12 cellular contexts compared by ENCODE assay signal in the genomic region with DNA sequence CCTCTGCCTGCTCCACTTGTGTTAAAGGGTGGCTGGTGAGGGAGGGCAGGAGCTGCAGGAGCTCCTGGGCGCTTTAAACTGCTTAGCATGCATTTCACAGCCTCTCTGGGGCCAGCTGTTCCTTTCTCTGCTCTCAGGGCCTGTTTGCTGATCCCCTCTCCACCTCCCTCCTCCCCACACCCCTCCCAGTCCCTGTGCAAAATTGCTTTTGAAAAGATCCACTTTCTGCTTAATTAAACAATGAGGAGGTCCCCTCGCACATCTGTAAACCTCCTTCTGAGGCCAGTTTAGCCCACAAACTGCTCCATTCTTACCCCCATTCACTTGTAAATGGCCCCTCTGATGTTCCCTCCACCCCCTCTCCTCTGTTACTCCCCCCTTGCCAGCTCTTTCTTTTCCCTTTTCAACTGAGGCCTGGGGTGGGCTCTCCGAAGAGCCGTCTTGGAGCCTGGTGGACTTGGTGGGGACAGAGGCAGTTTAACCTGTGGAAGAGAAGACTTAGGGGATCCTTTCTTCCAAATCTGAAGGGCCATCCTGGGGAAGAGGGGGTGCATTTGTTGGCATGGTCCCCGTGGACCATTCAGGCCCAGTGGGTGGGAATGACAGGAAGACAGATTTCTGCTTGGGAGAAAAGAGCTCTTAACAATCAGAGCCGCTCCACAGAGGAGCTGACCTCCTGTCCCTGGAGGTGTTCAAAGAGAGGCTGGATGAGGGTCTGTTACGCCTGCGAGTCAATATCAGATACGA. TPM values are rescaled to one million over a fixed set of nuclear protein-coding genes. Genes with fewer than 3 reads are reported as not detected.
DNase-seq lines count a peak whose midpoint lies in the region; ATAC-seq and TF ChIP-seq lines count a peak whose summit lies in the region.
"Had no signal": no experiment of that assay in that cellular context is flagged by ENCODE, and none has a peak within 500 bp of the region (broad histone marks: within the 10 kb centered on the region; RNA-seq: fewer than 3 reads in every experiment).

No MANE protein-coding gene starts in this region.

- H3K27ac ChIP-seq in WERI-Rb-1 (peak overlapping the region; percentile 99), iPS-20b (ENCODE audit: low read length) (no peak overlapping the region), mesenchymal stem cell (ENCODE audit: low read length, poor library complexity, severe bottlenecking) (no peak overlapping the region)
- H3K27ac ChIP-seq: BLaER1 treated with 17β-estradiol and CSF1 and Interleukin-3, amounts not matched to agents 10 nM and 100 nM had no signal

- no peak overlapping the region for H4K8ac ChIP-seq in mesenchymal stem cell (ENCODE audit: low read length)

- no peak overlapping the region for H2AK5ac ChIP-seq in mesenchymal stem cell (ENCODE audit: low read length, severe bottlenecking)

- H2BK12ac ChIP-seq in mesenchymal stem cell (ENCODE audit: low read length in 2 of 2) = no peak overlapping the region

- H3K4ac ChIP-seq in mesenchymal stem cell (ENCODE audit: low read depth in 1 of 2, low read length in 2 of 2) = no peak overlapping the region

- no peak overlapping the region for H3K14ac ChIP-seq in mesenchymal stem cell (ENCODE audit: low read length in 2 of 2)

- H3K4me3 ChIP-seq in WERI-Rb-1 (ENCODE audit: low read depth, low read length) = peak overlapping the region; percentile 3; the same call in 1 of the 2 replicates
- H3K4me3 ChIP-seq in iPS-20b (ENCODE audit: low read length) = peak overlapping the region; percentile 55
- H3K4me3 ChIP-seq in mesenchymal stem cell (ENCODE audit: insufficient read depth in 1 of 2, low read depth in 1 of 2, low read length in 2 of 2) = no peak overlapping the region
- H3K4me3 ChIP-seq: BLaER1 treated with 17β-estradiol and CSF1 and Interleukin-3, amounts not matched to agents 10 nM and 100 nM had no signal

- H2AFZ ChIP-seq in mesenchymal stem cell (ENCODE audit: low read depth, low read length) = no peak overlapping the region

- H3K4me2 ChIP-seq in mesenchymal stem cell (ENCODE audit: low read length, poor library complexity, severe bottlenecking) = no peak overlapping the region
- H3K4me2 ChIP-seq: BLaER1 treated with 17β-estradiol and CSF1 and Interleukin-3, amounts not matched to agents 10 nM and 100 nM had no signal

- no peak overlapping the region for H2BK5ac ChIP-seq in mesenchymal stem cell (ENCODE audit: low read depth, low read length, poor library complexity, severe bottlenecking)

- TF ChIP-seq CTCF in WERI-Rb-1 (IDR thresholded peaks at IDR 0.05; ENCODE audit: low read depth, low read length) (no peak), GM13977 (IDR thresholded peaks at IDR 0.05; ENCODE audit: extremely low read depth, insufficient read depth, missing control alignments) (no peak)

- WGBS in mesenchymal stem cell = 74% methylated on average over 9 of the region's 9 CpGs

- H3K27me3 ChIP-seq in WERI-Rb-1 (ENCODE audit: insufficient read depth, low read depth, severe bottlenecking) (no peaks in the 10 kb centered on the region), iPS-20b (ENCODE audit: insufficient read depth, low read length) (peaks cover 78% of the 10 kb centered on the region), mesenchymal stem cell (ENCODE audit: control insufficient read depth in 1 of 2, insufficient read depth in 1 of 2, low read length in 2 of 2) (no peaks in the 10 kb centered on the region)
- H3K27me3 ChIP-seq: BLaER1 treated with 17β-estradiol and CSF1 and Interleukin-3, amounts not matched to agents 10 nM and 100 nM had no signal

- no peaks in the 10 kb centered on the region for H3K9me3 ChIP-seq in WERI-Rb-1 (ENCODE audit: severe bottlenecking)
- H3K9me3 ChIP-seq in iPS-20b (ENCODE audit: insufficient read depth, low read depth, low read length) = no peaks in the 10 kb centered on the region
- no peaks in the 10 kb centered on the region for H3K9me3 ChIP-seq in mesenchymal stem cell (ENCODE audit: control insufficient read depth, low read length)
- H3K9me3 ChIP-seq: BLaER1 treated with 17β-estradiol and CSF1 and Interleukin-3, amounts not matched to agents 10 nM and 100 nM had no signal

- no peak for ATAC-seq in GM18868 (IDR thresholded peaks at IDR 0.05; ENCODE audit: unreplicated experiment)
- ATAC-seq: activated CD8-positive, alpha-beta T cell treated with anti-CD3 and anti-CD28 coated beads for 36 hours had no signal

- no peak overlapping the region for H3K18ac ChIP-seq in mesenchymal stem cell (ENCODE audit: low read depth in 1 of 2, low read length in 2 of 2)

- H3K4me1 ChIP-seq in iPS-20b (ENCODE audit: insufficient read depth, low read length) (peaks cover 39% of the 10 kb centered on the region), mesenchymal stem cell (ENCODE audit: control insufficient read depth, insufficient read depth, low read depth, low read length) (peaks cover 6% of the 10 kb centered on the region)
- H3K4me1 ChIP-seq: BLaER1 treated with 17β-estradiol and CSF1 and Interleukin-3, amounts not matched to agents 10 nM and 100 nM had no signal

- H2BK15ac ChIP-seq in mesenchymal stem cell (ENCODE audit: low read depth, poor library complexity, severe bottlenecking) = no peak overlapping the region

- DNase-seq in NCI-H1092 (lab: John Stamatoyannopoulos, UW) = peak; percentile 71
- DNase-seq in WERI-Rb-1 = peak; percentile 92
- DNase-seq in superior temporal gyrus (ENCODE audit: extremely low spot score) = peak; percentile 77
- no peak for DNase-seq in GM13977 (ENCODE audit: low spot score)
- DNase-seq in mesenchymal stem cell = no peak
- DNase-seq: activated CD8-positive, alpha-beta T cell treated with anti-CD3 and anti-CD28 coated beads for 36 hours; Karpas-422; NCI-H2029 treated with DMSO at 0.1 percent for 48 hours; stimulated activated CD4-positive, alpha-beta T cell treated with anti-CD3 and anti-CD28 coated beads, Interleukin-2, amount 100 ng/mL, for 48 hours had no signal

- H3K23ac ChIP-seq in mesenchymal stem cell (ENCODE audit: low read length in 2 of 2) = no peak overlapping the region

- in situ Hi-C loops in GM13977 (cut with MboI; ENCODE audit: low pct_unique_long_range_greater_than_20kb, low sequenced_read_pairs, unreplicated experiment) = no loop called here

- peaks cover 41% of the 10 kb centered on the region for H3K79me1 ChIP-seq in mesenchymal stem cell (replicated peaks; ENCODE audit: low read length, poor library complexity, severe bottlenecking)

- H3K9ac ChIP-seq in iPS-20b (ENCODE audit: low read depth, low read length) (peak overlapping the region; percentile 21; the same call in 1 of the 2 replicates), mesenchymal stem cell (ENCODE audit: low read length) (no peak overlapping the region)

- H2BK120ac ChIP-seq in mesenchymal stem cell (ENCODE audit: low read depth, low read length) = no peak overlapping the region

- no peak overlapping the region for H4K91ac ChIP-seq in mesenchymal stem cell (ENCODE audit: low read length)

- H3K36me3 ChIP-seq in WERI-Rb-1 (peaks cover 39% of the 10 kb centered on the region), iPS-20b (ENCODE audit: insufficient read depth, low read depth, low read length) (peaks cover 20% of the 10 kb centered on the region), mesenchymal stem cell (ENCODE audit: control insufficient read depth in 1 of 2, insufficient read depth in 2 of 2, low read depth in 1 of 2, low read length in 2 of 2) (peaks cover 59 to 70% of the 10 kb centered on the region in 2 experiments)

RNA-seq across cellular contexts. Expression of a gene that starts 12.0 kb away (rescaled TPM):
- polyA plus RNA-seq in mesenchymal stem cell (2013, experiment 1 of 2) = 59.4 TPM
- 59.8 TPM for polyA plus RNA-seq in mesenchymal stem cell (2013, experiment 2 of 2)

RNA-seq across cellular contexts. Expression of a gene that starts 37.5 kb away (rescaled TPM):
- polyA plus RNA-seq in mesenchymal stem cell (2013, experiment 1 of 2) = 96.2 TPM
- 100 TPM for polyA plus RNA-seq in mesenchymal stem cell (2013, experiment 2 of 2)

RNA-seq across cellular contexts. Expression of a gene that starts 42.9 kb away (rescaled TPM):
- polyA plus RNA-seq in mesenchymal stem cell (2013, experiment 1 of 2) = 18.4 TPM
- polyA plus RNA-seq in mesenchymal stem cell (2013, experiment 2 of 2) = 18.7 TPM

Comparison
In these comparisons a context has a peak if more than half of its experiments do, and no peak if none do; other contexts are left out.
1. DNase-seq: peak in NCI-H1092 (single experiment), WERI-Rb-1 (single experiment) and superior temporal gyrus (single experiment); none in GM13977 (single experiment) and mesenchymal stem cell (single experiment).
2. H3K4me3 ChIP-seq: peak in WERI-Rb-1 (single experiment) and iPS-20b (single experiment); none in mesenchymal stem cell (0 of 2).